19 cellular contexts compared by ENCODE assay signal in genomic region chr7:154750353-154750801, GRCh38.
"Had no signal": no experiment of that assay in that cellular context is flagged by ENCODE, and none has a peak within 500 bp of the region (broad histone marks: within the 10 kb centered on the region; RNA-seq: fewer than 3 reads in every experiment).

No MANE protein-coding gene starts in this region.

- ATAC-seq: effector memory CD8-positive, alpha-beta T cell; gastrocnemius medialis; left cardiac atrium; naive thymus-derived CD4-positive, alpha-beta T cell; right cardiac atrium; stimulated activated naive CD8-positive, alpha-beta T cell treated with anti-CD3 and anti-CD28 coated beads, Interleukin-15, Interleukin-2, amounts not matched to agents 100 U/mL and 50 U/mL, for 24 hours had no signal

- H3K36me3 ChIP-seq: esophagus muscularis mucosa, gastrocnemius medialis, left ventricle myocardium inferior, lower lobe of right lung, neutrophil, suprapubic skin, thyroid gland had no signal

- H3K4me1 ChIP-seq: gastrocnemius medialis, left ventricle myocardium inferior, lower lobe of right lung, suprapubic skin, thyroid gland had no signal

- H3K9me3 ChIP-seq: esophagus muscularis mucosa, gastrocnemius medialis, left ventricle myocardium inferior, lower lobe of right lung, neutrophil, thyroid gland had no signal

- H3K27ac ChIP-seq: epithelial cell of prostate, esophagus muscularis mucosa, gastrocnemius medialis, left ventricle myocardium inferior, lower lobe of right lung, neutrophil, suprapubic skin, thyroid gland had no signal

- H3K4me3 ChIP-seq: esophagus muscularis mucosa, gastrocnemius medialis, left ventricle myocardium inferior, lower lobe of right lung, suprapubic skin, thyroid gland had no signal

- H3K27me3 ChIP-seq: esophagus muscularis mucosa, gastrocnemius medialis, neutrophil, suprapubic skin, thyroid gland had no signal

- DNase-seq: effector memory CD8-positive, alpha-beta T cell; gastrocnemius medialis; immature natural killer cell; kidney; left cardiac atrium; left ventricle myocardium inferior; lower lobe of right lung; mesenchymal stem cell; naive thymus-derived CD4-positive, alpha-beta T cell; nephron progenitor cell; small intestine; stimulated activated CD4-positive, alpha-beta T cell treated with anti-CD3 and anti-CD28 coated beads, Interleukin-12 subunit alpha, Interleukin-12 subunit beta, amount 100 ng/mL, for 4 hours; stimulated activated naive CD8-positive, alpha-beta T cell treated with anti-CD3 and anti-CD28 coated beads, Interleukin-15, Interleukin-2, amounts not matched to agents 100 U/mL and 50 U/mL, for 24 hours; thyroid gland had no signal
